15 cellular contexts compared by ENCODE assay signal in genomic region chr17:28484296-28484695, GRCh38. TPM values are rescaled to one million over a fixed set of nuclear protein-coding genes. Genes with fewer than 3 reads are reported as not detected.
DNase-seq lines count a peak whose midpoint lies in the region; ATAC-seq, FAIRE-seq and TF ChIP-seq lines count a peak whose summit lies in the region.
"Had no signal": no experiment of that assay in that cellular context is flagged by ENCODE, and none has a peak within 500 bp of the region (broad histone marks: within the 10 kb centered on the region; RNA-seq: fewer than 3 reads in every experiment).

No MANE protein-coding gene starts in this region.

- POLR2A ChIA-PET in activated CD8-positive, alpha-beta T cell treated with anti-CD3 and anti-CD28 coated beads, Interleukin-2, amount 10 ng/mL, durations not matched to agents 7 days and 5 days (lab: Charles Lee) = no interaction called here

- H3K4me1 ChIP-seq in esophagus muscularis mucosa = no peaks in the 10 kb centered on the region
- H3K4me1 ChIP-seq: ascending aorta had no signal

- no peak overlapping the region for H3K4me3 ChIP-seq in esophagus muscularis mucosa
- H3K4me3 ChIP-seq: ascending aorta, SK-N-MC had no signal

- no peaks in the 10 kb centered on the region for H3K36me3 ChIP-seq in esophagus muscularis mucosa
- H3K36me3 ChIP-seq: ascending aorta, neutrophil had no signal

- H3K36me3 Mint-ChIP-seq in activated CD8-positive, alpha-beta T cell treated with anti-CD3 and anti-CD28 coated beads, Interleukin-2, amount 10 ng/mL, durations not matched to agents 7 days and 5 days (ENCODE audit: low read depth) = no peaks in the 10 kb centered on the region
- H3K36me3 Mint-ChIP-seq: CD4-positive, CD25-positive, alpha-beta regulatory T cell had no signal

- peaks cover 0 to 33% (median 0%) of the 10 kb centered on the region in 4 donors for H3K27me3 ChIP-seq in esophagus muscularis mucosa
- H3K27me3 ChIP-seq: ascending aorta, neutrophil had no signal

- WGBS in esophagus muscularis mucosa = 59% methylated on average over 2 of the region's 2 CpGs

- H3K27ac Mint-ChIP-seq in activated CD8-positive, alpha-beta T cell treated with anti-CD3 and anti-CD28 coated beads, Interleukin-2, amount 10 ng/mL, durations not matched to agents 7 days and 5 days = no peak overlapping the region

- TF ChIP-seq POLR2A in GM12892 (IDR thresholded peaks at IDR 0.05; ENCODE audit: low read depth, low read length) (peak; percentile 54), esophagus muscularis mucosa (IDR thresholded peaks at IDR 0.05; ENCODE audit: low read depth) (no peak)

- H3K27me3 Mint-ChIP-seq in activated CD8-positive, alpha-beta T cell treated with anti-CD3 and anti-CD28 coated beads, Interleukin-2, amount 10 ng/mL, durations not matched to agents 7 days and 5 days (ENCODE audit: low read depth) = no peaks in the 10 kb centered on the region
- H3K27me3 Mint-ChIP-seq: CD4-positive, CD25-positive, alpha-beta regulatory T cell had no signal

- no peak overlapping the region for H3K27ac ChIP-seq in esophagus muscularis mucosa (replicated peaks in 1 of 4)
- H3K27ac ChIP-seq: ascending aorta, neutrophil, SK-N-MC had no signal

- no peaks in the 10 kb centered on the region for H3K9me3 Mint-ChIP-seq in activated CD8-positive, alpha-beta T cell treated with anti-CD3 and anti-CD28 coated beads, Interleukin-2, amount 10 ng/mL, durations not matched to agents 7 days and 5 days (ENCODE audit: insufficient read depth)
- H3K9me3 Mint-ChIP-seq: CD4-positive, CD25-positive, alpha-beta regulatory T cell had no signal

- ATAC-seq in GM19328 (IDR thresholded peaks at IDR 0.05; ENCODE audit: unreplicated experiment) (peak; percentile 64), HG02973 (IDR thresholded peaks at IDR 0.05; ENCODE audit: unreplicated experiment) (peak; percentile 78), HG02588 (IDR thresholded peaks at IDR 0.05; ENCODE audit: unreplicated experiment) (no peak)
- ATAC-seq in activated CD8-positive, alpha-beta T cell treated with anti-CD3 and anti-CD28 coated beads, Interleukin-2, amount 10 ng/mL, durations not matched to agents 7 days and 5 days = no peak

- CTCF ChIA-PET in activated CD8-positive, alpha-beta T cell treated with anti-CD3 and anti-CD28 coated beads, Interleukin-2, amount 10 ng/mL, durations not matched to agents 7 days and 5 days (lab: Charles Lee) = interaction anchor here (0.9 to 1.3 kb wide), 3 partner anchors 11 to 68 kb away, joined by 3 to 4 read pairs (median 3); no protein-coding TSS in a partner anchor

- intact Hi-C loops in esophagus muscularis mucosa (cut with DNase I) = no loop called here

- no peak for TF ChIP-seq CTCF in esophagus muscularis mucosa (IDR thresholded peaks at IDR 0.05)

- no peak overlapping the region for H3K4me3 Mint-ChIP-seq in activated CD8-positive, alpha-beta T cell treated with anti-CD3 and anti-CD28 coated beads, Interleukin-2, amount 10 ng/mL, durations not matched to agents 7 days and 5 days
- H3K4me3 Mint-ChIP-seq: CD4-positive, CD25-positive, alpha-beta regulatory T cell had no signal

- DNase-seq in GM12892 (ENCODE audit: insufficient read length) = peak; percentile 66
- DNase-seq in NOMO-1 treated with DMSO at 0.1 percent for 48 hours (lab: John Stamatoyannopoulos, UW; ENCODE audit: unreplicated experiment) = peak; percentile 64
- DNase-seq in NCI-H2081 treated with DMSO at 0.1 percent for 48 hours (lab: John Stamatoyannopoulos, UW) = no peak
- no peak for DNase-seq in activated CD8-positive, alpha-beta T cell treated with anti-CD3 and anti-CD28 coated beads, Interleukin-2, amount 10 ng/mL, durations not matched to agents 7 days and 5 days
- DNase-seq in esophagus muscularis mucosa (ENCODE audit: extremely low spot score) = no peak
- DNase-seq: activated CD8-positive, alpha-beta memory T cell treated with anti-CD3 and anti-CD28 coated beads for 24 hours had no signal

- H3K9me3 ChIP-seq in esophagus muscularis mucosa = no peaks in the 10 kb centered on the region
- H3K9me3 ChIP-seq: ascending aorta, neutrophil had no signal

- peak; percentile 91 for FAIRE-seq in GM12892 (lab: Jason Lieb, UNC)

- no peak for TF ChIP-seq EP300 in esophagus muscularis mucosa (IDR thresholded peaks at IDR 0.05)

- peaks cover 5% of the 10 kb centered on the region for H3K4me1 Mint-ChIP-seq in activated CD8-positive, alpha-beta T cell treated with anti-CD3 and anti-CD28 coated beads, Interleukin-2, amount 10 ng/mL, durations not matched to agents 7 days and 5 days (ENCODE audit: low read depth)

RNA-seq across cellular contexts. Expression of gene SLC13A2, which starts 10.9 kb away (rescaled TPM):
- polyA plus RNA-seq in GM12892 (2012; ENCODE audit: missing spikeins) = not detected
- not detected for total RNA-seq in activated CD8-positive, alpha-beta T cell treated with anti-CD3 and anti-CD28 coated beads, Interleukin-2, amount 10 ng/mL, durations not matched to agents 7 days and 5 days
- total RNA-seq in esophagus muscularis mucosa = not detected
- total RNA-seq: ascending aorta; CD4-positive, CD25-positive, alpha-beta regulatory T cell; kidney epithelial cell; temporal lobe had no signal
- polyA plus RNA-seq: CD4-positive, CD25-positive, alpha-beta regulatory T cell had no signal

RNA-seq across cellular contexts. Expression of gene FOXN1, which starts 21.9 kb away (rescaled TPM):
- not detected for polyA plus RNA-seq in GM12892 (2012; ENCODE audit: missing spikeins)
- not detected for total RNA-seq in activated CD8-positive, alpha-beta T cell treated with anti-CD3 and anti-CD28 coated beads, Interleukin-2, amount 10 ng/mL, durations not matched to agents 7 days and 5 days
- not detected for total RNA-seq in esophagus muscularis mucosa
- total RNA-seq: ascending aorta; CD4-positive, CD25-positive, alpha-beta regulatory T cell; kidney epithelial cell; temporal lobe had no signal
- polyA plus RNA-seq: CD4-positive, CD25-positive, alpha-beta regulatory T cell had no signal

Comparison
In these comparisons a context has a peak if more than half of its experiments do, and no peak if none do; other contexts are left out.
1. DNase-seq: peak in GM12892 (single experiment) and NOMO-1 treated with DMSO at 0.1 percent for 48 hours (single experiment); none in NCI-H2081 treated with DMSO at 0.1 percent for 48 hours (single experiment), activated CD8-positive, alpha-beta T cell treated with anti-CD3 and anti-CD28 coated beads, Interleukin-2, amount 10 ng/mL, durations not matched to agents 7 days and 5 days (single experiment) and esophagus muscularis mucosa (single experiment).
2. ATAC-seq: peak in GM19328 (single experiment) and HG02973 (single experiment); none in activated CD8-positive, alpha-beta T cell treated with anti-CD3 and anti-CD28 coated beads, Interleukin-2, amount 10 ng/mL, durations not matched to agents 7 days and 5 days (single experiment) and HG02588 (single experiment).